Comparison of ENCODE assay signal across 1 cellular context in genomic region chr4:960140-960735, GRCh38.
TF ChIP-seq lines count a peak whose summit lies in the region.

No MANE protein-coding gene starts in this region.

TF ChIP-seq in IMR-90, 13 proteins besides CTCF, POLR2A, EP300 and RAD21:
- TF ChIP-seq USF2 (IDR thresholded peaks at IDR 0.05; ENCODE audit: low read depth, low read length): no peak
- no peak for TF ChIP-seq MAZ (IDR thresholded peaks at IDR 0.05; ENCODE audit: borderline replicate concordance, low read depth, low read length)
- TF ChIP-seq MXI1 (IDR thresholded peaks at IDR 0.05; ENCODE audit: borderline replicate concordance, low read depth, low read length): no peak
- no peak for TF ChIP-seq BHLHE40 (IDR thresholded peaks at IDR 0.05; ENCODE audit: low read depth, low read length)
- no peak for TF ChIP-seq NFE2L2 (IDR thresholded peaks at IDR 0.05; ENCODE audit: low read depth, low read length)
- no peak for TF ChIP-seq RCOR1 (IDR thresholded peaks at IDR 0.05; ENCODE audit: insufficient replicate concordance, low read length)
- TF ChIP-seq CEBPB (IDR thresholded peaks at IDR 0.05; ENCODE audit: low read depth, low read length): no peak
- no peak for TF ChIP-seq ELK1 (IDR thresholded peaks at IDR 0.05; ENCODE audit: borderline replicate concordance, low read depth, low read length)
- no peak for TF ChIP-seq RFX5 (IDR thresholded peaks at IDR 0.05; ENCODE audit: low read depth, low read length)
- no peak for TF ChIP-seq FOS (IDR thresholded peaks at IDR 0.05; ENCODE audit: low read depth, low read length)
- no peak for TF ChIP-seq SMC3 (IDR thresholded peaks at IDR 0.05; ENCODE audit: low read depth, low read length)
- TF ChIP-seq MAFK (IDR thresholded peaks at IDR 0.05; ENCODE audit: low read depth, low read length): no peak
- no peak for TF ChIP-seq CHD1 (IDR thresholded peaks at IDR 0.05; ENCODE audit: low read depth, low read length)
TF ChIP-seq in IMR-90: peak in this region for 0.
